In genomic region chrX:30889147-30890125, GRCh38 we compare ENCODE assay signal across 8 cellular contexts. TPM values are rescaled to one million over a fixed set of nuclear protein-coding genes. Genes with fewer than 3 reads are reported as not detected.
DNase-seq lines count a peak whose midpoint lies in the region; ATAC-seq, FAIRE-seq and TF ChIP-seq lines count a peak whose summit lies in the region.

Gene TAB3, minus strand, starts transcription at chrX:30889254. Its CDS starts 29,666 bp downstream, at chrX:30859588.

- peak; percentile 91 for DNase-seq in ACHN
- peak; percentile 99 for DNase-seq in NCI-H2227 (lab: John Stamatoyannopoulos, UW; ENCODE audit: unreplicated experiment)
- DNase-seq in WERI-Rb-1 = peak; percentile 94
- DNase-seq in bronchial epithelial cell (ENCODE audit: low read depth) = peak; percentile 90

- no peaks in the 10 kb centered on the region for H3K9me3 ChIP-seq in WERI-Rb-1 (ENCODE audit: severe bottlenecking)
- H3K9me3 ChIP-seq in iPS-20b (ENCODE audit: insufficient read depth, low read depth, low read length) = no peaks in the 10 kb centered on the region

- H3K9ac ChIP-seq in iPS-20b (ENCODE audit: low read depth, low read length) = peak within 1 kb of the TSS; percentile 75

- peaks cover 13% of the 10 kb centered on the region for H3K27me3 ChIP-seq in WERI-Rb-1 (ENCODE audit: insufficient read depth, low read depth, severe bottlenecking)
- H3K27me3 ChIP-seq in bronchial epithelial cell (ENCODE audit: control insufficient read depth, insufficient read depth, low read length) = no peaks in the 10 kb centered on the region
- no peaks in the 10 kb centered on the region for H3K27me3 ChIP-seq in iPS-20b (ENCODE audit: insufficient read depth, low read length)

- H3K36me3 ChIP-seq in WERI-Rb-1 (no peaks in the 10 kb centered on the region), bronchial epithelial cell (ENCODE audit: control insufficient read depth, insufficient read depth, low read length) (no peaks in the 10 kb centered on the region), iPS-20b (ENCODE audit: insufficient read depth, low read depth, low read length) (no peaks in the 10 kb centered on the region)

- ATAC-seq in GM18873 (IDR thresholded peaks at IDR 0.05; ENCODE audit: low FRiP score, unreplicated experiment) (peak; percentile 89), HG03139 (IDR thresholded peaks at IDR 0.05; ENCODE audit: unreplicated experiment) (peak; percentile 86)

- peaks cover 3% of the 10 kb centered on the region; the same call in 1 of the 2 replicates for H3K4me1 ChIP-seq in iPS-20b (ENCODE audit: insufficient read depth, low read length)

- TF ChIP-seq CTCF in WERI-Rb-1 (IDR thresholded peaks at IDR 0.05; ENCODE audit: low read depth, low read length) (no peak), bronchial epithelial cell (IDR thresholded peaks at IDR 0.05; ENCODE audit: insufficient read depth, low read length, severe bottlenecking) (no peak)

- FAIRE-seq in bronchial epithelial cell (lab: Jason Lieb, UNC) = no peak

- H3K27ac ChIP-seq in WERI-Rb-1 (peak within 1 kb of the TSS; percentile 72), iPS-20b (ENCODE audit: low read length) (no peak within 1 kb of the TSS), skin epidermis (peak within 1 kb of the TSS; percentile 34 to 90 (median 84))

- in situ Hi-C loops in ACHN (cut with HindIII; ENCODE audit: low pct_ligation_motif_present, low pct_unique_long_range_greater_than_20kb, low sequenced_read_pairs) = no loop called here

- H3K4me3 ChIP-seq in WERI-Rb-1 (ENCODE audit: low read depth, low read length) (peak within 1 kb of the TSS; percentile 51), bronchial epithelial cell (ENCODE audit: low read depth, low read length) (peak within 1 kb of the TSS; percentile 44), iPS-20b (ENCODE audit: low read length) (peak within 1 kb of the TSS; percentile 81), skin epidermis (peak within 1 kb of the TSS; percentile 61 to 86 (median 71))

RNA-seq across cellular contexts. Expression of gene TAB3, which starts in this region (rescaled TPM):
- 9.3 and 10.8 TPM in 2 replicates for total RNA-seq in bronchial epithelial cell
